Comparison of ENCODE assay signal across 8 cellular contexts in the genomic region with DNA sequence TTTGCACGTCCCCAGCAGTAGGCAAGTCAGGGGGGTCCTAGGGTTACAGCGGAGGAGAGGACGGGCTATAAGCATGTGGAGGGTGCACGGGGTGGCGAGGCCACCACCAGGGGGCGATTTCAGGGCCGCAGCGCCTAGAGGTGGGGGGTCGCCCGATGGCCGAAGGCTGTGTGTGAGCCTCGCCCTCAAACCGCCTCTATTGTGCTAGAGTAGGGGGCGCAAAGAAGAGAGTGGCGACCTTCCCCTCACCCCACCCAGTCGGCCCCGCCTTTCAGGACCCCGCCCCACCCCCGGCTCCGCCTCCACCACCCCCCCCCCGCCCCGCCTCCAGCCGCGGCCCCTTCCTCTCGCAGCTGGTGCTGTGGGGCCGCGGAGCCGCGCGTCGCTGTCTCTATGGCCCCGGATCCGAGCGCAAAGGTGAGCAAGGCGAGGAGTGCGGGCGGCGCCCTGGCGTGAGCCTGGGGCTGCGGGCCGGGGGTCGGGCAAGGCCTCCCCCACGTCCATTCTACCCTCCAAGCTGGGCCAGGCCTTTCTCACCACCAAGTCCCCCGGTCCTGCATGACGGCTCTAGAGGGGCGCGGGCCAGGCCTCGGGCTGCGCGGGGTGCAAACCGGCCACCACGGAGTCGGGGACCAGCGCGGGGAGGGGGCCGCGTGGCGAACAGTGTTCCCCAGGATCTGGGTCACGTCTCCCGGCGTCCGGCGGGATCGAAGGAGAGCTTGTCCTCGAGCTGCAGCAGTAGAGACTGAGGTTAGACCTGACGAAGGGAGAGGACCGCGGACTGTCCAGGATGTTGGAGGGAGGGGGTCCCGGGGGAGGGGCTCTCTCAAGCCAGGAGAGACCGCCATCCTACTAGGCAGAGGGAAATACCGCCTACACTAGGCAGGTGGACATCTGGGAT. TPM values are rescaled to one million over a fixed set of nuclear protein-coding genes. Genes with fewer than 3 reads are reported as not detected.
DNase-seq lines count a peak whose midpoint lies in the region; ATAC-seq and TF ChIP-seq lines count a peak whose summit lies in the region.

A gene with protein sequence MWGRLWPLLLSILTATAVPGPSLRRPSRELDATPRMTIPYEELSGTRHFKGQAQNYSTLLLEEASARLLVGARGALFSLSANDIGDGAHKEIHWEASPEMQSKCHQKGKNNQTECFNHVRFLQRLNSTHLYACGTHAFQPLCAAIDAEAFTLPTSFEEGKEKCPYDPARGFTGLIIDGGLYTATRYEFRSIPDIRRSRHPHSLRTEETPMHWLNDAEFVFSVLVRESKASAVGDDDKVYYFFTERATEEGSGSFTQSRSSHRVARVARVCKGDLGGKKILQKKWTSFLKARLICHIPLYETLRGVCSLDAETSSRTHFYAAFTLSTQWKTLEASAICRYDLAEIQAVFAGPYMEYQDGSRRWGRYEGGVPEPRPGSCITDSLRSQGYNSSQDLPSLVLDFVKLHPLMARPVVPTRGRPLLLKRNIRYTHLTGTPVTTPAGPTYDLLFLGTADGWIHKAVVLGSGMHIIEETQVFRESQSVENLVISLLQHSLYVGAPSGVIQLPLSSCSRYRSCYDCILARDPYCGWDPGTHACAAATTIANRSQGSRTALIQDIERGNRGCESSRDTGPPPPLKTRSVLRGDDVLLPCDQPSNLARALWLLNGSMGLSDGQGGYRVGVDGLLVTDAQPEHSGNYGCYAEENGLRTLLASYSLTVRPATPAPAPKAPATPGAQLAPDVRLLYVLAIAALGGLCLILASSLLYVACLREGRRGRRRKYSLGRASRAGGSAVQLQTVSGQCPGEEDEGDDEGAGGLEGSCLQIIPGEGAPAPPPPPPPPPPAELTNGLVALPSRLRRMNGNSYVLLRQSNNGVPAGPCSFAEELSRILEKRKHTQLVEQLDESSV (plus strand): TSS at position 330 of the 901 bp plus-strand sequence. CDS start 3,409 bp downstream, outside the sequence.

- H3K4me2 ChIP-seq in SK-N-SH (peak within 1 kb of the TSS; percentile 99), smooth muscle cell (peak within 1 kb of the TSS; percentile 96)

- peak; percentile 16 for DNase-seq in DMS53 treated with DMSO at 0.1 percent for 48 hours (lab: John Stamatoyannopoulos, UW; ENCODE audit: unreplicated experiment)
- DNase-seq in HEK293T (ENCODE audit: extremely low spot score): peak; percentile 81
- peak; percentile 97 for DNase-seq in SK-N-SH
- DNase-seq in body of pancreas: peak; percentile 44 to 66 (median 61)
- peak; percentile 93 for DNase-seq in iPS-NIHi11 (ENCODE audit: low spot score)
- peak; percentile 18 for DNase-seq in smooth muscle cell (lab: John Stamatoyannopoulos, UW; ENCODE audit: unreplicated experiment)
- DNase-seq in foreskin melanocyte: no peak

- TF ChIP-seq POLR2A in body of pancreas (IDR thresholded peaks at IDR 0.05): no peak

- H3K36me3 ChIP-seq in SK-N-SH (replicated peaks in 1 of 2; ENCODE audit: control insufficient read depth in 1 of 2, insufficient read depth in 2 of 2, low read length in 1 of 2) (peaks cover 11 to 23% of the 10 kb centered on the region in 2 experiments), body of pancreas (replicated peaks in 1 of 2; ENCODE audit: insufficient read depth in 1 of 2, low read depth in 2 of 2) (no peaks in the 10 kb centered on the region), smooth muscle cell (ENCODE audit: low read depth) (no peaks in the 10 kb centered on the region)

- POLR2A ChIA-PET in HEK293T (lab: Yijun Ruan, JAX) (no interaction called here), SK-N-SH (lab: Yijun Ruan, JAX) (no interaction called here)

- peak; percentile 67 for ATAC-seq in body of pancreas
- no peak for ATAC-seq in GM18858 (IDR thresholded peaks at IDR 0.05; ENCODE audit: unreplicated experiment)

- peaks cover 3% of the 10 kb centered on the region for H3F3A ChIP-seq in SK-N-SH (replicated peaks; ENCODE audit: insufficient read depth)
- H3F3A ChIP-seq in smooth muscle cell (ENCODE audit: low read depth): peaks cover 17% of the 10 kb centered on the region

- peak within 1 kb of the TSS in 1 of 2 experiments; percentile 53; a peak in 1 of 4 replicates for H3K27ac ChIP-seq in SK-N-SH (ENCODE audit: low read depth in 2 of 2, low read length in 1 of 2)
- peak within 1 kb of the TSS; percentile 50 to 87 (median 74) for H3K27ac ChIP-seq in body of pancreas
- H3K27ac ChIP-seq in smooth muscle cell (ENCODE audit: low read depth): no peak within 1 kb of the TSS

- TF ChIP-seq RAD21 in SK-N-SH (IDR thresholded peaks at IDR 0.05; ENCODE audit: low read length): peak; percentile 24

- H3K4me3 ChIP-seq in SK-N-SH (ENCODE audit: low read depth in 2 of 2, low read length in 1 of 2) (peak within 1 kb of the TSS; percentile 79 to 82), body of pancreas (peak within 1 kb of the TSS; percentile 63), smooth muscle cell (peak within 1 kb of the TSS; percentile 69)

- no peaks in the 10 kb centered on the region for H3K9me2 ChIP-seq in SK-N-SH

- H3K4me1 ChIP-seq in SK-N-SH (ENCODE audit: control insufficient read depth in 1 of 2, insufficient read depth in 2 of 2, low read depth in 1 of 2, low read length in 1 of 2) (peaks cover 4 to 19% of the 10 kb centered on the region in 2 experiments; a peak in 2 of 4 replicates), body of pancreas (peaks cover 55% of the 10 kb centered on the region), smooth muscle cell (ENCODE audit: low read depth) (no peaks in the 10 kb centered on the region)

- H3K27me3 ChIP-seq in SK-N-SH (ENCODE audit: insufficient read depth): no peaks in the 10 kb centered on the region
- H3K27me3 ChIP-seq in body of pancreas: no peaks in the 10 kb centered on the region
- no peaks in the 10 kb centered on the region for H3K27me3 ChIP-seq in smooth muscle cell (ENCODE audit: low read depth)

- H3K79me2 ChIP-seq in SK-N-SH (ENCODE audit: insufficient read depth): no peaks in the 10 kb centered on the region
- H3K79me2 ChIP-seq in smooth muscle cell (ENCODE audit: low read depth): no peaks in the 10 kb centered on the region

- no peak for TF ChIP-seq EP300 in SK-N-SH (IDR thresholded peaks at IDR 0.05; ENCODE audit: borderline replicate concordance in 1 of 2, low read depth in 1 of 2, low read length in 1 of 2)

- CTCF ChIA-PET in HEK293T (lab: Yijun Ruan, JAX) (interaction anchor here (0.6 to 1.1 kb wide), 5 partner anchors 10 to 73 kb away, joined by 3 to 9 read pairs (median 5); no protein-coding TSS in a partner anchor), SK-N-SH (lab: Yijun Ruan, JAX) (interaction anchor here (0.5 to 3.4 kb wide), 21 partner anchors 12 to 250 kb away, joined by 3 to 24 read pairs (median 4); a partner anchor contains a TSS)

- peak within 1 kb of the TSS; percentile 61 for H3K9ac ChIP-seq in SK-N-SH
- no peak within 1 kb of the TSS for H3K9ac ChIP-seq in smooth muscle cell (ENCODE audit: low read depth)

- peak; percentile 79 for TF ChIP-seq CTCF in SK-N-SH (IDR thresholded peaks at IDR 0.05)
- TF ChIP-seq CTCF in body of pancreas (IDR thresholded peaks at IDR 0.05): peak; percentile 57 to 85 (median 75)
- peak; percentile 72 for TF ChIP-seq CTCF in smooth muscle cell (IDR thresholded peaks at IDR 0.05; ENCODE audit: borderline replicate concordance, insufficient read depth, poor library complexity, severe bottlenecking)

- 8% methylated on average over 21 of the region's 71 CpGs for WGBS in SK-N-SH (ENCODE audit: low lambda C conversion rate)
- WGBS in body of pancreas, 2 donors: 0 to 1% methylated on average over 16 to 62 of the region's 71 CpGs
- 3% methylated on average over 42 of the region's 71 CpGs for WGBS in smooth muscle cell (ENCODE audit: low lambda C conversion rate)

- intact Hi-C loops in body of pancreas (cut with DNase I): no loop called here

- H3K9me3 ChIP-seq in SK-N-SH: no peaks in the 10 kb centered on the region
- H3K9me3 ChIP-seq in body of pancreas: no peaks in the 10 kb centered on the region
- no peaks in the 10 kb centered on the region for H3K9me3 ChIP-seq in smooth muscle cell (replicated peaks; ENCODE audit: low read depth)

- H4K20me1 ChIP-seq in SK-N-SH (ENCODE audit: insufficient read depth) (no peaks in the 10 kb centered on the region), smooth muscle cell (ENCODE audit: low read depth) (no peaks in the 10 kb centered on the region)

- H2AFZ ChIP-seq in SK-N-SH (ENCODE audit: low read depth) (peak within 1 kb of the TSS; percentile 85), smooth muscle cell (ENCODE audit: low read depth) (peak within 1 kb of the TSS; percentile 79)

TF ChIP-seq in HEK293T, 16 proteins besides CTCF, POLR2A, EP300 and RAD21:
- TF ChIP-seq, protein P1, sequence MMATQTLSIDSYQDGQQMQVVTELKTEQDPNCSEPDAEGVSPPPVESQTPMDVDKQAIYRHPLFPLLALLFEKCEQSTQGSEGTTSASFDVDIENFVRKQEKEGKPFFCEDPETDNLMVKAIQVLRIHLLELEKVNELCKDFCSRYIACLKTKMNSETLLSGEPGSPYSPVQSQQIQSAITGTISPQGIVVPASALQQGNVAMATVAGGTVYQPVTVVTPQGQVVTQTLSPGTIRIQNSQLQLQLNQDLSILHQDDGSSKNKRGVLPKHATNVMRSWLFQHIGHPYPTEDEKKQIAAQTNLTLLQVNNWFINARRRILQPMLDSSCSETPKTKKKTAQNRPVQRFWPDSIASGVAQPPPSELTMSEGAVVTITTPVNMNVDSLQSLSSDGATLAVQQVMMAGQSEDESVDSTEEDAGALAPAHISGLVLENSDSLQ (IDR thresholded peaks at IDR 0.05): no peak
- TF ChIP-seq L3MBTL2 (conservative IDR thresholded peaks at IDR 0.05) (peak; percentile 40; the same call in 1 of the 2 replicates), SP1 (IDR thresholded peaks at IDR 0.05) (no peak)

TF ChIP-seq in SK-N-SH, 30 proteins besides CTCF, POLR2A, EP300 and RAD21 (continues in another document):
- peak; percentile 25; the same call in 1 of the 2 replicates for TF ChIP-seq MXI1 (IDR thresholded peaks at IDR 0.05; ENCODE audit: low read depth, low read length)
- 0 out of 2 replicates have a peak, but pooled peaks have one; percentile 14 for TF ChIP-seq SMC3 (IDR thresholded peaks at IDR 0.05; ENCODE audit: low read depth, low read length)

RNA-seq across cellular contexts. Expression of the gene that starts here (rescaled TPM):
- polyA plus RNA-seq in SK-N-SH (2012; rRNA removed) (15.0 and 16.2 TPM in 2 replicates), smooth muscle cell (3.8 and 4.2 TPM in 2 replicates)
- polyA plus RNA-seq in SK-N-SH (2012; cell fraction: cytosol; rRNA removed): 6.9 and 10.2 TPM in 2 replicates
- polyA plus RNA-seq in SK-N-SH (2012; cell fraction: nucleus; rRNA removed): 32.3 and 32.7 TPM in 2 replicates
- total RNA-seq in body of pancreas (10 to 100 TPM; 10.5 to 12.5 TPM), smooth muscle cell (5.3 and 7.1 TPM in 2 replicates)
